ENCODE assay signal across 20 cellular contexts in the genomic region with DNA sequence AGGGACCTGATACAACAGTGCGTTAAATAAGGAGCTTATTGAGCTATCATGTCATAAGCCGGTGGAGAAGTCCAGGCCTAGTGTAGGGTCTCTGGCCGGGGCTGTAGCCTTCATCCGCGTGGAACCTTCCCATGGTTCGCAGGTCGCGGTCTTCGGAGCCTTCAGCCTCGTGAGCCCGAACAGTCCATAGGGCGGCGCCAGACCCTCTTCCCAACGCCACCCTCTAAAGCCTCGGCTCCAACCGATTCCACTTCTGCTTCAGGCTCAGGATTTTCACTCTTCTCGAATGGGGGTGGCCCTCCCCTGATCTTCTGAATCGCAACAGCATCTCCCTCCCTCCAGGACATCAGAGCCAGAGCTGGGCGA.
"Had no signal": no experiment of that assay in that cellular context is flagged by ENCODE, and none has a peak within 500 bp of the region (broad histone marks: within the 10 kb centered on the region; RNA-seq: fewer than 3 reads in every experiment).

No MANE protein-coding gene starts in this region.

- H3K27ac ChIP-seq: body of pancreas, foreskin keratinocyte, left lung, spleen, upper lobe of left lung had no signal

- H3K4me1 ChIP-seq: body of pancreas, foreskin keratinocyte, upper lobe of left lung had no signal

- H3K4me3 ChIP-seq: body of pancreas, left lung, lung, spleen, upper lobe of left lung had no signal

- ATAC-seq: body of pancreas; foreskin keratinocyte; left lung; natural killer cell; stimulated activated naive CD8-positive, alpha-beta T cell treated with anti-CD3 and anti-CD28 coated beads, Interleukin-15, Interleukin-2, amounts not matched to agents 100 U/mL and 50 U/mL, for 24 hours; T-helper 17 cell had no signal

- H3K9me3 ChIP-seq: body of pancreas, left lung, spleen, upper lobe of left lung had no signal

- DNase-seq: activated CD4-positive, alpha-beta memory T cell treated with anti-CD3 and anti-CD28 coated beads for 36 hours; activated CD4-positive, alpha-beta T cell treated with anti-CD3 and anti-CD28 coated beads for 48 hours; activated gamma-delta T cell treated with Interleukin-2 at 50 U/mL for 16 hours; activated T-cell treated with anti-CD3 and anti-CD28 coated beads for 4 hours; anterior cingulate cortex; body of pancreas; effector CD8-positive, alpha-beta T cell; foreskin keratinocyte; immature natural killer cell; kidney glomerular epithelial cell; left lung; midbrain; natural killer cell; retina; spleen; stimulated activated CD4-positive, alpha-beta T cell treated with anti-CD3 and anti-CD28 coated beads, Interleukin-4, amount 100 ng/mL, for 1 hour; stimulated activated naive CD8-positive, alpha-beta T cell treated with anti-CD3 and anti-CD28 coated beads, Interleukin-15, Interleukin-2, amounts not matched to agents 100 U/mL and 50 U/mL, for 24 hours; T-helper 17 cell; upper lobe of left lung had no signal

- H3K27me3 ChIP-seq: body of pancreas, foreskin keratinocyte, left lung, spleen, upper lobe of left lung had no signal
